ENCODE assay signal across 16 cellular contexts in genomic region chr6:108353853-108354252, GRCh38.
"Had no signal": no experiment of that assay in that cellular context is flagged by ENCODE, and none has a peak within 500 bp of the region (broad histone marks: within the 10 kb centered on the region; RNA-seq: fewer than 3 reads in every experiment).

No MANE protein-coding gene starts in this region.

- H3K4me3 ChIP-seq: body of pancreas, esophagus muscularis mucosa, transverse colon, vagina had no signal

- DNase-seq: activated CD4-positive, alpha-beta memory T cell treated with anti-CD3 and anti-CD28 coated beads for 36 hours; activated effector memory CD4-positive, alpha-beta T cell treated with Interleukin-2 at 50 U/mL for 16 hours; activated T-cell treated with anti-CD3 and anti-CD28 coated beads, Interleukin-2, amount 50 U/mL, for 24 hours; amniotic stem cell; body of pancreas; cortex of kidney; effector CD4-positive, alpha-beta T cell; hypothalamus; right cardiac atrium; small intestine; stimulated activated CD4-positive, alpha-beta T cell treated with anti-CD3 and anti-CD28 coated beads, Interleukin-4, amount 100 ng/mL, for 24 hours; stimulated activated naive CD4-positive, alpha-beta T cell treated with Interleukin-2 at 50 U/mL for 16 hours; substantia nigra; transverse colon had no signal
